ENCODE assay signal across 9 cellular contexts in the genomic region with DNA sequence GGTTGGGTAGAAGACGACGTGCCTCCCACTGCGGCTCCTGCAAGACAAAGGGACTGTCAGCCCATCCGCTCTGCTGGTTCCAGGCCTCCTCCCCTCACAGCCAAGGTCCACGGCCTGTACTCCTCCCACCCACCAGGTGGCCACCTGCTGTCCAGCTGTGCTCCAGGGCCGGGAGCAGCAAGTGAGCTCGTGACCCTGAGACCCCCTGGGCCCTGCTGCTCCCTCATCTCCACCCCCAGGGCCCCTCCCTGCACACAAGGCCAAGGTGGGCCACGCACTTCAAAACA. TPM values are rescaled to one million over a fixed set of nuclear protein-coding genes. Genes with fewer than 3 reads are reported as not detected.
A peak's percentile ranks its signal among the peaks of the same experiment; 100 is the strongest.
DNase-seq lines count a peak whose midpoint lies in the region; ATAC-seq and TF ChIP-seq lines count a peak whose summit lies in the region.
"Had no signal": no experiment of that assay in that cellular context is flagged by ENCODE, and none has a peak within 500 bp of the region (broad histone marks: within the 10 kb centered on the region; RNA-seq: fewer than 3 reads in every experiment).

No MANE protein-coding gene starts in this region.

- no peak for DNase-seq in HFFc6
- no peak for DNase-seq in brain microvascular endothelial cell
- DNase-seq in nephron progenitor cell = peak; percentile 53
- DNase-seq in globus pallidus (ENCODE audit: low spot score) = no peak
- no peak for DNase-seq in T-helper 1 cell
- DNase-seq: activated T-cell treated with anti-CD3 and anti-CD28 coated beads, Interleukin-2, amount 50 U/mL, for 24 hours; NCI-H345 had no signal

- no peaks in the 10 kb centered on the region for H3K27me3 ChIP-seq in brain microvascular endothelial cell (replicated peaks)
- H3K27me3 ChIP-seq: esophagus muscularis mucosa had no signal

- peaks cover 7% of the 10 kb centered on the region for H3K36me3 ChIP-seq in brain microvascular endothelial cell (replicated peaks)

- H3K9me3 Mint-ChIP-seq in HFFc6 (no peaks in the 10 kb centered on the region), nephron progenitor cell (no peaks in the 10 kb centered on the region)
- H3K9me3 Mint-ChIP-seq: activated T-cell treated with anti-CD3 and anti-CD28 coated beads, Interleukin-2, amount 50 U/mL, for 24 hours had no signal

- no peak overlapping the region for H3K4me3 ChIP-seq in brain microvascular endothelial cell (ENCODE audit: low read depth, low read length)
- H3K4me3 ChIP-seq: esophagus muscularis mucosa had no signal

- peak; percentile 60 for TF ChIP-seq CTCF in HFFc6 (IDR thresholded peaks at IDR 0.05)
- TF ChIP-seq CTCF in brain microvascular endothelial cell (IDR thresholded peaks at IDR 0.05; ENCODE audit: low read depth, low read length, missing control alignments) = peak; percentile 49
- peak; percentile 30 for TF ChIP-seq CTCF in nephron progenitor cell (IDR thresholded peaks at IDR 0.05)

- H3K36me3 Mint-ChIP-seq in HFFc6 (ENCODE audit: low read depth) (no peaks in the 10 kb centered on the region; the same call in 1 of the 2 replicates), nephron progenitor cell (ENCODE audit: low read depth) (peaks cover 13% of the 10 kb centered on the region)

- H3K27ac Mint-ChIP-seq in HFFc6 = no peak overlapping the region
- no peak overlapping the region for H3K27ac Mint-ChIP-seq in nephron progenitor cell
- H3K27ac Mint-ChIP-seq: activated T-cell treated with anti-CD3 and anti-CD28 coated beads, Interleukin-2, amount 50 U/mL, for 24 hours had no signal

- no peak for ATAC-seq in HG03378 (IDR thresholded peaks at IDR 0.05; ENCODE audit: unreplicated experiment)

- H3K27ac ChIP-seq in brain microvascular endothelial cell = no peak overlapping the region
- H3K27ac ChIP-seq: esophagus muscularis mucosa had no signal

- peaks cover 10% of the 10 kb centered on the region for H3K4me1 Mint-ChIP-seq in HFFc6 (ENCODE audit: low read depth)
- H3K4me1 Mint-ChIP-seq in nephron progenitor cell = peaks cover 5% of the 10 kb centered on the region

- H3K27me3 Mint-ChIP-seq in HFFc6 (ENCODE audit: insufficient read depth) (peaks cover 28% of the 10 kb centered on the region), nephron progenitor cell (ENCODE audit: low read depth, poor library complexity) (no peaks in the 10 kb centered on the region)
- H3K27me3 Mint-ChIP-seq: activated T-cell treated with anti-CD3 and anti-CD28 coated beads, Interleukin-2, amount 50 U/mL, for 24 hours had no signal

- no peak overlapping the region for H3K4me3 Mint-ChIP-seq in HFFc6
- no peak overlapping the region for H3K4me3 Mint-ChIP-seq in nephron progenitor cell
- H3K4me3 Mint-ChIP-seq: activated T-cell treated with anti-CD3 and anti-CD28 coated beads, Interleukin-2, amount 50 U/mL, for 24 hours had no signal

- in situ Hi-C loops in brain microvascular endothelial cell (cut with HindIII; ENCODE audit: low pct_ligation_motif_present, low sequenced_read_pairs) = no loop called here

RNA-seq across cellular contexts. Expression of a gene that starts 27.4 kb away (rescaled TPM):
- 100 to 1,000 TPM; 193 to 267 (median 212) TPM for total RNA-seq in HFFc6 (2021; fragmentation: NEBNext Ultra II Directional; extraction: Animal tissue kit (Norgen Biotek cat#: 25700))

RNA-seq across cellular contexts. Expression of a gene that starts 27.7 kb away (rescaled TPM):
- 100 to 1,000 TPM; 439 to 504 (median 478) TPM for total RNA-seq in HFFc6 (2021; fragmentation: NEBNext Ultra II Directional; extraction: Animal tissue kit (Norgen Biotek cat#: 25700))

RNA-seq across cellular contexts. Expression of a gene that starts 37.3 kb away (rescaled TPM):
- 1,000 to 10,000 TPM in 1 of 6 experiments, 100 to 1,000 TPM in 5; 719 to 1,001 (median 755) TPM for total RNA-seq in HFFc6 (2021; fragmentation: NEBNext Ultra II Directional; extraction: Animal tissue kit (Norgen Biotek cat#: 25700))

RNA-seq across cellular contexts. Expression of a gene that starts 40.5 kb away (rescaled TPM):
- total RNA-seq in HFFc6 (2021; fragmentation: NEBNext Ultra II Directional; extraction: Animal tissue kit (Norgen Biotek cat#: 25700)) = 100 to 1,000 TPM; 116 to 145 (median 133) TPM

RNA-seq across cellular contexts. Expression of a gene that starts 42.4 kb away (rescaled TPM):
- 1 to 10 TPM in 4 of 6 experiments, under 1 TPM in 2; 0.63 to 2.2 (median 1.2) TPM for total RNA-seq in HFFc6 (2021; fragmentation: NEBNext Ultra II Directional; extraction: Animal tissue kit (Norgen Biotek cat#: 25700))
